In the genomic region with DNA sequence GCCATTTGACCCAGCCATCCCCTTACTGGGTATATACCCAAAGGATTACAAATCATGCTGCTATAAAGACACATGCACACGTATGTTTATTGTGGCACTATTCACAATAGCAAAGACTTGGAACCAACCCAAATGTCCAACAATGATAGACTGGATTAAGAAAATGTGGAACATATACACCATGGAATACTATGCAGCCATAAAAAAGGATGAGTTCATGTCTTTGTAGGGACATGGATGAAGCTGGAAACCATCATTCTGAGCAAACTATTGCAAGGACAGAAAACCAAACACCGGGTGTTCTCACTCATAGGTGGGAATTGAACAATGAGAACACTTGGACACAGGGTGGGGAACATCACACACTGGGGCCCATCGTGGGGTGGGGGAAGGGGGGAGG, we compare ENCODE assay signal across 3 cellular contexts.
DNase-seq lines count a peak whose midpoint lies in the region; ATAC-seq, FAIRE-seq and TF ChIP-seq lines count a peak whose summit lies in the region.
"Not testable (repeated sequence)": the region's sequence is repeated elsewhere in the genome, so short reads cannot be mapped to it uniquely, and the experiment has no call there.

No MANE protein-coding gene starts in this region.

- not testable (repeated sequence) for ATAC-seq in K562
- ATAC-seq in foreskin keratinocyte, result peak; percentile 38

- not testable (repeated sequence) for TF ChIP-seq CTCF in HEK293 (tag by site-specific recombination; IDR thresholded peaks at IDR 0.05); K562 (IDR thresholded peaks at IDR 0.05 in 2 of 3, conservative IDR thresholded peaks at IDR 0.05 in 1 of 3; ENCODE audit: insufficient read depth in 2 of 3, low read depth in 1 of 3, low read length in 3 of 3); foreskin keratinocyte (conservative IDR thresholded peaks at IDR 0.05)

- not testable (repeated sequence) for H3K27ac ChIP-seq in HEK293 (ENCODE audit: extremely low read depth, low read depth, low read length); K562 (ENCODE audit: extremely low read depth, low read depth, low read length); foreskin keratinocyte

- intact Hi-C loops in K562 (cut with micrococcal nuclease), result not testable (repeated sequence)

- TF ChIP-seq EP300 in K562 (IDR thresholded peaks at IDR 0.05; ENCODE audit: low read length), result not testable (repeated sequence)

- not testable (repeated sequence) for H4K20me1 ChIP-seq in K562 (replicated peaks; ENCODE audit: control insufficient read depth, insufficient read depth, low read length)

- not testable (repeated sequence) for H3K9me3 ChIP-seq in HEK293 (ENCODE audit: control insufficient read depth, insufficient read depth, low read depth, low read length); K562 (replicated peaks; ENCODE audit: control insufficient read depth, insufficient read depth, low read depth, low read length)

- CTCF ChIA-PET in HEK293 (lab: Yijun Ruan, JAX); K562 (lab: Yijun Ruan, JAX; ENCODE audit: low intra/inter-chr PET ratio): not testable (repeated sequence)

- not testable (repeated sequence) for H2AFZ ChIP-seq in K562 (ENCODE audit: low read depth, low read length)

- H3K36me3 ChIP-seq in HEK293 (ENCODE audit: control insufficient read depth in 2 of 2, insufficient read depth in 1 of 2, low read length in 2 of 2); K562 (ENCODE audit: control insufficient read depth, insufficient read depth, low read length): not testable (repeated sequence)

- not testable (repeated sequence) for H3K79me2 ChIP-seq in K562 (ENCODE audit: control insufficient read depth, insufficient read depth, low read length)

- TF ChIP-seq POLR2A in K562 (conservative IDR thresholded peaks at IDR 0.05), result not testable (repeated sequence)

- in situ Hi-C loops in K562 (cut with MboI), result not testable (repeated sequence)

- not testable (repeated sequence) for H3K9ac ChIP-seq in K562 (ENCODE audit: insufficient read depth in 1 of 2, low read depth in 2 of 2, low read length in 2 of 2)

- POLR2A ChIA-PET in HEK293 (lab: Yijun Ruan, JAX); K562 (lab: Yijun Ruan, JAX): not testable (repeated sequence)

- not testable (repeated sequence) for H3K9me1 ChIP-seq in K562 (ENCODE audit: control insufficient read depth, insufficient read depth, low read length)

- 4% methylated on average over 3 of the region's 3 CpGs for WGBS in K562 (ENCODE audit: insufficient coverage, low coverage, missing lambda C conversion rate)

- DNase-seq in K562 (ENCODE audit: extremely low read depth in 1 of 4, low spot score in 3 of 4); foreskin keratinocyte: not testable (repeated sequence)

- not testable (repeated sequence) for TF ChIP-seq RAD21 in K562 (CRISPR knock-in tag; conservative IDR thresholded peaks at IDR 0.05 in 1 of 2, IDR thresholded peaks at IDR 0.05 in 1 of 2)

- not testable (repeated sequence) for H3K4me3 ChIP-seq in HEK293 (ENCODE audit: low read depth, low read length); K562

- not testable (repeated sequence) for H3K4me1 ChIP-seq in HEK293 (ENCODE audit: control insufficient read depth, insufficient read depth, low read length); K562 (replicated peaks in 1 of 2; ENCODE audit: control insufficient read depth in 2 of 2, insufficient read depth in 2 of 2, low read length in 2 of 2); foreskin keratinocyte

- not testable (repeated sequence) for BruUV-seq in K562 (replicated peaks; lab: Mats Ljungman, UMichigan)

- not testable (repeated sequence) for FAIRE-seq in K562 (lab: Jason Lieb, UNC)

- H3K4me2 ChIP-seq in K562 (ENCODE audit: insufficient read depth, low read length), result not testable (repeated sequence)

- not testable (repeated sequence) for H3K27me3 ChIP-seq in K562 (ENCODE audit: control insufficient read depth in 2 of 2, insufficient read depth in 2 of 2, low read length in 2 of 2); foreskin keratinocyte

TF ChIP-seq in HEK293, 187 proteins besides CTCF, POLR2A, EP300 and RAD21:
- 0 out of 2 replicates have a peak, but pooled peaks have one; percentile 57 for TF ChIP-seq ZNF146 (tag by site-specific recombination; IDR thresholded peaks at IDR 0.05)
TF ChIP-seq in HEK293: peak in this region for 1; not testable (repeated sequence) for 186.

TF ChIP-seq in K562, 482 proteins besides CTCF, POLR2A, EP300 and RAD21:
- TF ChIP-seq KDM1A (IDR thresholded peaks at IDR 0.05) (peak; percentile 8 to 16; a peak in 2 of 4 replicates), BCOR (IDR thresholded peaks at IDR 0.05) (peak; percentile 59; the same call in 1 of the 2 replicates)
TF ChIP-seq in K562: peak in this region for 2; not testable (repeated sequence) for 480.
